ENCODE assay signal across 21 cellular contexts in genomic region chr13:65497265-65497664, GRCh38.
DNase-seq lines count a peak whose midpoint lies in the region; ATAC-seq and TF ChIP-seq lines count a peak whose summit lies in the region.
"Had no signal": no experiment of that assay in that cellular context is flagged by ENCODE, and none has a peak within 500 bp of the region (broad histone marks: within the 10 kb centered on the region; RNA-seq: fewer than 3 reads in every experiment).

No MANE protein-coding gene starts in this region.

- TF ChIP-seq EP300 in SK-N-SH (IDR thresholded peaks at IDR 0.05; ENCODE audit: borderline replicate concordance in 1 of 2, low read depth in 1 of 2, low read length in 1 of 2) = no peak

- CTCF ChIA-PET in SK-N-SH (lab: Yijun Ruan, JAX) = no interaction called here

- H3K27me3 ChIP-seq in SK-N-SH (ENCODE audit: insufficient read depth) = no peaks in the 10 kb centered on the region
- no peaks in the 10 kb centered on the region for H3K27me3 ChIP-seq in smooth muscle cell (ENCODE audit: low read depth)
- H3K27me3 ChIP-seq: upper lobe of left lung had no signal

- no peaks in the 10 kb centered on the region for H4K20me1 ChIP-seq in SK-N-SH (ENCODE audit: insufficient read depth)
- no peaks in the 10 kb centered on the region for H4K20me1 ChIP-seq in smooth muscle cell (ENCODE audit: low read depth)

- no peak for TF ChIP-seq CTCF in SK-N-SH (IDR thresholded peaks at IDR 0.05)
- no peak for TF ChIP-seq CTCF in epithelial cell of esophagus (IDR thresholded peaks at IDR 0.05; ENCODE audit: insufficient read depth, low read depth, low read length, missing control alignments)
- no peak for TF ChIP-seq CTCF in smooth muscle cell (IDR thresholded peaks at IDR 0.05; ENCODE audit: borderline replicate concordance, insufficient read depth, poor library complexity, severe bottlenecking)

- H3K36me3 ChIP-seq in SK-N-SH (replicated peaks in 1 of 2; ENCODE audit: control insufficient read depth in 1 of 2, insufficient read depth in 2 of 2, low read length in 1 of 2) = no peaks in the 10 kb centered on the region
- no peaks in the 10 kb centered on the region for H3K36me3 ChIP-seq in smooth muscle cell (ENCODE audit: low read depth)
- H3K36me3 ChIP-seq: upper lobe of left lung had no signal

- H3K4me3 ChIP-seq in SK-N-SH (ENCODE audit: low read depth in 2 of 2, low read length in 1 of 2) (no peak overlapping the region), epithelial cell of esophagus (ENCODE audit: low read length) (no peak overlapping the region), smooth muscle cell (no peak overlapping the region)
- H3K4me3 ChIP-seq: skin epidermis, upper lobe of left lung had no signal

- no peak for TF ChIP-seq RAD21 in SK-N-SH (IDR thresholded peaks at IDR 0.05; ENCODE audit: low read length)

- H3K9ac ChIP-seq in SK-N-SH = no peak overlapping the region
- H3K9ac ChIP-seq in smooth muscle cell (ENCODE audit: low read depth) = no peak overlapping the region

- no peak for ATAC-seq in SK-N-SH treated with all-trans-retinoic acid at 6 μM for 48 hours
- no peak for ATAC-seq in GM21381 (IDR thresholded peaks at IDR 0.05; ENCODE audit: unreplicated experiment)
- ATAC-seq: activated T-helper 17 cell treated with anti-CD3 and anti-CD28 coated beads, Interleukin-2, amount 50 U/mL, for 72 hours; stimulated activated naive B cell treated with anti-CD40 and anti-IgM and Interleukin-4, amounts not matched to agents 10 μg/mL and 1 μg/mL and 100 μg/mL, for 72 hours; WTC11 had no signal

- peak overlapping the region; percentile 7; the same call in 1 of the 2 replicates for H2AFZ ChIP-seq in SK-N-SH (ENCODE audit: low read depth)
- H2AFZ ChIP-seq in smooth muscle cell (ENCODE audit: low read depth) = peak overlapping the region; percentile 51

- H3K9me3 ChIP-seq in SK-N-SH = no peaks in the 10 kb centered on the region
- H3K9me3 ChIP-seq in smooth muscle cell (replicated peaks; ENCODE audit: low read depth) = no peaks in the 10 kb centered on the region
- H3K9me3 ChIP-seq: upper lobe of left lung had no signal

- no peak overlapping the region for H3K4me2 ChIP-seq in SK-N-SH
- H3K4me2 ChIP-seq in smooth muscle cell = no peak overlapping the region

- H3K4me1 ChIP-seq in SK-N-SH (ENCODE audit: control insufficient read depth in 1 of 2, insufficient read depth in 2 of 2, low read depth in 1 of 2, low read length in 1 of 2) (no peaks in the 10 kb centered on the region), smooth muscle cell (ENCODE audit: low read depth) (no peaks in the 10 kb centered on the region)
- H3K4me1 ChIP-seq: upper lobe of left lung had no signal

- H3K79me2 ChIP-seq in SK-N-SH (ENCODE audit: insufficient read depth) = no peaks in the 10 kb centered on the region
- H3K79me2 ChIP-seq in smooth muscle cell (ENCODE audit: low read depth) = no peaks in the 10 kb centered on the region

- POLR2A ChIA-PET in SK-N-SH (lab: Yijun Ruan, JAX) = no interaction called here

- DNase-seq in SK-N-SH (no peak), RKO (ENCODE audit: low spot score) (peak; percentile 28), epithelial cell of esophagus (ENCODE audit: low read depth) (peak; percentile 42), smooth muscle cell (lab: John Stamatoyannopoulos, UW; ENCODE audit: unreplicated experiment) (no peak), HT-29 (ENCODE audit: low spot score) (no peak), NCI-H1092 treated with DMSO at 0.1 percent for 48 hours (lab: John Stamatoyannopoulos, UW) (no peak)
- DNase-seq: 8988T; COR-L47; cortex of kidney; GF-D8; hypothalamus; NCI-H1694; NCI-H510A treated with DMSO at 0.1 percent for 48 hours; stimulated activated naive B cell treated with anti-CD40 and anti-IgM and Interleukin-4, amounts not matched to agents 10 μg/mL and 1 μg/mL and 100 μg/mL, for 72 hours; upper lobe of left lung had no signal

- H3K9me2 ChIP-seq in SK-N-SH = no peaks in the 10 kb centered on the region

- H3K27ac ChIP-seq in SK-N-SH (ENCODE audit: low read depth in 2 of 2, low read length in 1 of 2) (no peak overlapping the region), smooth muscle cell (ENCODE audit: low read depth) (peak overlapping the region; percentile 38)
- H3K27ac ChIP-seq: HL-60, skin epidermis, upper lobe of left lung had no signal

- H3F3A ChIP-seq in SK-N-SH (replicated peaks; ENCODE audit: insufficient read depth) (no peaks in the 10 kb centered on the region), smooth muscle cell (ENCODE audit: low read depth) (no peaks in the 10 kb centered on the region)

TF ChIP-seq in SK-N-SH, 30 proteins besides CTCF, POLR2A, EP300 and RAD21:
- peak; percentile 11; the same call in 1 of the 2 replicates for TF ChIP-seq FOSL2 (IDR thresholded peaks at IDR 0.05; ENCODE audit: borderline replicate concordance, low read depth)
- TF ChIP-seq FOXM1 (IDR thresholded peaks at IDR 0.05; ENCODE audit: low read depth) = no peak

TF ChIP-seq in SK-N-SH treated with all-trans-retinoic acid at 6 μM for 48 hours, 23 proteins besides CTCF, POLR2A, EP300 and RAD21:
- TF ChIP-seq ISL1 (CRISPR knock-in tag; IDR thresholded peaks at IDR 0.05) = no peak
- no peak for TF ChIP-seq PATZ1 (CRISPR knock-in tag; IDR thresholded peaks at IDR 0.05; ENCODE audit: borderline replicate concordance)
- TF ChIP-seq ZFP3 (CRISPR knock-in tag; IDR thresholded peaks at IDR 0.05) = no peak
- no peak for TF ChIP-seq TCF4 (CRISPR knock-in tag; IDR thresholded peaks at IDR 0.05; ENCODE audit: borderline replicate concordance)
- TF ChIP-seq ZFP30 (CRISPR knock-in tag; IDR thresholded peaks at IDR 0.05) = no peak
- TF ChIP-seq OSR1 (CRISPR knock-in tag; IDR thresholded peaks at IDR 0.05) = no peak
- no peak for TF ChIP-seq PPARA (CRISPR knock-in tag; IDR thresholded peaks at IDR 0.05; ENCODE audit: borderline replicate concordance)
- TF ChIP-seq GLIS3 (CRISPR knock-in tag; IDR thresholded peaks at IDR 0.05) = no peak
- no peak for TF ChIP-seq ZC3H10 (CRISPR knock-in tag; IDR thresholded peaks at IDR 0.05)
- TF ChIP-seq TOX (CRISPR knock-in tag; IDR thresholded peaks at IDR 0.05; ENCODE audit: borderline replicate concordance) = no peak
- TF ChIP-seq CSDC2 (CRISPR knock-in tag; IDR thresholded peaks at IDR 0.05) = no peak
- TF ChIP-seq ESRRG (CRISPR knock-in tag; IDR thresholded peaks at IDR 0.05) = no peak
- TF ChIP-seq TSHZ2 (CRISPR knock-in tag; IDR thresholded peaks at IDR 0.05) = no peak
- TF ChIP-seq BACH2 (CRISPR knock-in tag; IDR thresholded peaks at IDR 0.05; ENCODE audit: borderline replicate concordance) = no peak
TF ChIP-seq in SK-N-SH treated with all-trans-retinoic acid at 6 μM for 48 hours: peak in this region for 0.

Comparison
In these comparisons a context has a peak if more than half of its experiments do, and no peak if none do; other contexts are left out.
1. DNase-seq: peak in RKO (single experiment) and epithelial cell of esophagus (single experiment); none in SK-N-SH (single experiment), smooth muscle cell (single experiment), HT-29 (single experiment) and NCI-H1092 treated with DMSO at 0.1 percent for 48 hours (single experiment).